Comparison of ENCODE assay signal across 15 cellular contexts in the genomic region with DNA sequence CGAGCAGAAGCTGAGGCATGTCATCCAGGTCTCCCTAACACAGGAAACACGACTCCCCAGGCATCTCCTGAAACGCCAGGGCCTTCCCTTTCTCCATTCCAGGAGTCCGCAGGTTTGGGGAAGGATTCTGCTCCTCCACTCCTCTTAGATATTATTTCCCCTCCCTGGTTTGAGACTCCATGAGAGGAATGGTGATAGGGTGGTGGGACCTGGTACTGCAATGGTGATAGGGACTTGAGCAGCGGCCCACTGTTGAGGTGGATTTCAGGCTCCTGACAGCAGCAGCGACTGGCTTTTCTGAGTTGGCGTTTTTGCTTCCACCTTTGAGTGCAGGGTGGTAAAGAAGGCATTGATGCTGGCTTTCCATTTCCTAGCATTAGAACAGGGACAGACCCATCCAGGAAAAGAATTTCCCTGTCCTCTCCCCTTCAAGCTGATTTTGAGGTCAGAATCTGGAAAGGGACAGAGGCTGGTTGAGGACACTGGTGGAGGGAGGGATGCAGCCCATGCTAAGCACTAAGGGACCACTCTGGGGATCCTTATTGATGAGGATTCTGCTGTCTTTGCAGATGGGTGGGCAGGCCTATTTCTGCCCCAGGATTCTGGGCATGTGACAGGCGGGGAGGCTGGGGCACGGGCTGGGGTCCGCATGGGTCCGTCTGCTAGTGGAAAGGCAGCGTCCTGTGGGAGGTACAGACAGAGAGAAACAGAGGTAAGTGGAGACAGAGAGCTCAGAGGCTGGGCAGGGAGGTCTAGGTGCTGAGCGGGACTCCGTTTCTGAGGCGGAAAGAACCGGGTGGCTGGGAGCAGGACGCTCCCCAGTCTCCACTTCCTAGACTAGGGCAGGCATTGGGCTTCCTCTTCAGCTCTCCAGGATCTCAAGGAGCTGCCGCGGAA. TPM values are rescaled to one million over a fixed set of nuclear protein-coding genes. Genes with fewer than 3 reads are reported as not detected.
DNase-seq lines count a peak whose midpoint lies in the region; ATAC-seq lines count a peak whose summit lies in the region.
"Had no signal": no experiment of that assay in that cellular context is flagged by ENCODE, and none has a peak within 500 bp of the region (broad histone marks: within the 10 kb centered on the region; RNA-seq: fewer than 3 reads in every experiment).

No MANE protein-coding gene starts in this region.

- H3K4me1 ChIP-seq in CD4-positive, CD25-positive, alpha-beta regulatory T cell (ENCODE audit: control insufficient read depth, insufficient read depth, low read length, poor library complexity, severe bottlenecking) = peaks cover 18% of the 10 kb centered on the region

- ATAC-seq in CD4-positive, CD25-positive, alpha-beta regulatory T cell (ENCODE audit: low read depth in 2 of 2) = no peak
- no peak for ATAC-seq in central memory CD8-positive, alpha-beta T cell (replicated peaks; ENCODE audit: extremely low read depth, poor library complexity, severe bottlenecking)
- no peak for ATAC-seq in naive B cell (ENCODE audit: low read depth in 2 of 2)
- no peak for ATAC-seq in GM21447 (IDR thresholded peaks at IDR 0.05; ENCODE audit: unreplicated experiment)
- ATAC-seq: gastroesophageal sphincter had no signal

- H3K27me3 Mint-ChIP-seq in CD4-positive, CD25-positive, alpha-beta regulatory T cell = peaks cover 80% of the 10 kb centered on the region
- peaks cover 55% of the 10 kb centered on the region for H3K27me3 Mint-ChIP-seq in central memory CD8-positive, alpha-beta T cell
- peaks cover 73 to 85% (median 75%) of the 10 kb centered on the region in 3 donors for H3K27me3 Mint-ChIP-seq in naive B cell

- peak overlapping the region in 1 of 3 donors; percentile 75 for H3K27ac Mint-ChIP-seq in CD4-positive, CD25-positive, alpha-beta regulatory T cell
- H3K27ac Mint-ChIP-seq in central memory CD8-positive, alpha-beta T cell (ENCODE audit: low read depth) = no peak overlapping the region
- H3K27ac Mint-ChIP-seq in naive B cell = peak overlapping the region in 2 of 6 donors; percentile 15 to 94

- peak overlapping the region in 3 of 4 donors; percentile 35 to 83 (median 73) for H3K4me3 Mint-ChIP-seq in CD4-positive, CD25-positive, alpha-beta regulatory T cell
- peak overlapping the region; percentile 47 for H3K4me3 Mint-ChIP-seq in central memory CD8-positive, alpha-beta T cell
- peak overlapping the region; percentile 35 to 87 (median 70) for H3K4me3 Mint-ChIP-seq in naive B cell

- H3K27ac ChIP-seq in CD4-positive, CD25-positive, alpha-beta regulatory T cell (ENCODE audit: insufficient read depth, low read length, poor library complexity, severe bottlenecking) = no peak overlapping the region
- H3K27ac ChIP-seq: adrenal gland, gastroesophageal sphincter had no signal

- H3K27me3 ChIP-seq in CD4-positive, CD25-positive, alpha-beta regulatory T cell (ENCODE audit: control insufficient read depth, insufficient read depth, low read length) = peaks cover 40% of the 10 kb centered on the region
- peaks cover 72% of the 10 kb centered on the region for H3K27me3 ChIP-seq in H7 (ENCODE audit: control insufficient read depth, insufficient read depth, low read length)

- no peaks in the 10 kb centered on the region for H3K36me3 ChIP-seq in CD4-positive, CD25-positive, alpha-beta regulatory T cell (ENCODE audit: control insufficient read depth, insufficient read depth, low read length)
- no peaks in the 10 kb centered on the region for H3K36me3 ChIP-seq in H7 (replicated peaks; ENCODE audit: control insufficient read depth, insufficient read depth, low read length)
- H3K36me3 ChIP-seq: adrenal gland, gastroesophageal sphincter had no signal

- H3K36me3 Mint-ChIP-seq in CD4-positive, CD25-positive, alpha-beta regulatory T cell = no peaks in the 10 kb centered on the region
- peaks cover 3% of the 10 kb centered on the region for H3K36me3 Mint-ChIP-seq in central memory CD8-positive, alpha-beta T cell (ENCODE audit: insufficient read depth)
- peaks cover 0 to 7% of the 10 kb centered on the region in 2 donors for H3K36me3 Mint-ChIP-seq in naive B cell

- peaks cover 0 to 2% (median 0%) of the 10 kb centered on the region in 7 donors for H3K9me3 Mint-ChIP-seq in CD4-positive, CD25-positive, alpha-beta regulatory T cell
- H3K9me3 Mint-ChIP-seq in central memory CD8-positive, alpha-beta T cell = no peaks in the 10 kb centered on the region
- H3K9me3 Mint-ChIP-seq in naive B cell = peaks cover 0 to 5% (median 3%) of the 10 kb centered on the region in 7 donors

- no peak overlapping the region for H3K4me3 ChIP-seq in CD4-positive, CD25-positive, alpha-beta regulatory T cell (ENCODE audit: low read depth, low read length)
- H3K4me3 ChIP-seq in H7 (ENCODE audit: insufficient read depth, low read depth, low read length) = peak overlapping the region; percentile 10; the same call in 1 of the 2 replicates

- no peak for DNase-seq in CD4-positive, CD25-positive, alpha-beta regulatory T cell
- DNase-seq in H7 = peak; percentile 81
- no peak for DNase-seq in central memory CD8-positive, alpha-beta T cell (ENCODE audit: low spot score in 2 of 2)
- DNase-seq in naive B cell = no peak
- no peak for DNase-seq in central memory CD4-positive, alpha-beta T cell
- no peak for DNase-seq in SKM-1 treated with dmso at 0.1 percent for 144 hours (lab: John Stamatoyannopoulos, UW; ENCODE audit: unreplicated experiment)
- no peak for DNase-seq in activated gamma-delta T cell (lab: John Stamatoyannopoulos, UW)
- DNase-seq: C1 segment of cervical spinal cord; left ventricle myocardium superior; stimulated activated CD4-positive, alpha-beta T cell treated with anti-CD3 and anti-CD28 coated beads, Interleukin-2, amount 100 ng/mL, for 24 hours; stimulated activated naive CD4-positive, alpha-beta T cell; T-helper 9 cell had no signal

- H3K4me1 Mint-ChIP-seq in CD4-positive, CD25-positive, alpha-beta regulatory T cell = peaks cover 6 to 29% (median 14%) of the 10 kb centered on the region in 4 donors
- peaks cover 20% of the 10 kb centered on the region for H3K4me1 Mint-ChIP-seq in central memory CD8-positive, alpha-beta T cell
- H3K4me1 Mint-ChIP-seq in naive B cell = peaks cover 14 to 33% (median 29%) of the 10 kb centered on the region in 3 donors

- no peaks in the 10 kb centered on the region for H3K9me3 ChIP-seq in CD4-positive, CD25-positive, alpha-beta regulatory T cell (ENCODE audit: control insufficient read depth in 2 of 2, low read length in 2 of 2)
- H3K9me3 ChIP-seq: adrenal gland, gastroesophageal sphincter had no signal

RNA-seq across cellular contexts. Expression of a gene that starts 1.3 kb away (rescaled TPM):
- not detected for total RNA-seq in CD4-positive, CD25-positive, alpha-beta regulatory T cell
- polyA plus RNA-seq in CD4-positive, CD25-positive, alpha-beta regulatory T cell = not detected
- not detected in 2 replicates for total RNA-seq in H7 (2014; rRNA removed; shearing (Covaris generic))
- polyA plus RNA-seq in naive B cell (ENCODE audit: low read depth in 6 of 6) = not detected
- total RNA-seq: left ventricle myocardium superior had no signal

RNA-seq across cellular contexts. Expression of a gene that starts 51.2 kb away (rescaled TPM):
- total RNA-seq in CD4-positive, CD25-positive, alpha-beta regulatory T cell = not detected
- not detected for polyA plus RNA-seq in CD4-positive, CD25-positive, alpha-beta regulatory T cell
- total RNA-seq in H7 (2014; rRNA removed; shearing (Covaris generic)) = not detected in 2 replicates
- polyA plus RNA-seq in naive B cell (ENCODE audit: low read depth in 6 of 6) = not detected
